Comparison of ENCODE assay signal across 1 cellular context in genomic region chr2:152384992-152385391, GRCh38.
A peak's percentile ranks its signal among the peaks of the same experiment; 100 is the strongest.
TF ChIP-seq lines count a peak whose summit lies in the region.

No MANE protein-coding gene starts in this region.

TF ChIP-seq in HepG2, 621 proteins besides CTCF, POLR2A, EP300 and RAD21 (continued from another document and continues in another):
- TF ChIP-seq, protein P1, sequence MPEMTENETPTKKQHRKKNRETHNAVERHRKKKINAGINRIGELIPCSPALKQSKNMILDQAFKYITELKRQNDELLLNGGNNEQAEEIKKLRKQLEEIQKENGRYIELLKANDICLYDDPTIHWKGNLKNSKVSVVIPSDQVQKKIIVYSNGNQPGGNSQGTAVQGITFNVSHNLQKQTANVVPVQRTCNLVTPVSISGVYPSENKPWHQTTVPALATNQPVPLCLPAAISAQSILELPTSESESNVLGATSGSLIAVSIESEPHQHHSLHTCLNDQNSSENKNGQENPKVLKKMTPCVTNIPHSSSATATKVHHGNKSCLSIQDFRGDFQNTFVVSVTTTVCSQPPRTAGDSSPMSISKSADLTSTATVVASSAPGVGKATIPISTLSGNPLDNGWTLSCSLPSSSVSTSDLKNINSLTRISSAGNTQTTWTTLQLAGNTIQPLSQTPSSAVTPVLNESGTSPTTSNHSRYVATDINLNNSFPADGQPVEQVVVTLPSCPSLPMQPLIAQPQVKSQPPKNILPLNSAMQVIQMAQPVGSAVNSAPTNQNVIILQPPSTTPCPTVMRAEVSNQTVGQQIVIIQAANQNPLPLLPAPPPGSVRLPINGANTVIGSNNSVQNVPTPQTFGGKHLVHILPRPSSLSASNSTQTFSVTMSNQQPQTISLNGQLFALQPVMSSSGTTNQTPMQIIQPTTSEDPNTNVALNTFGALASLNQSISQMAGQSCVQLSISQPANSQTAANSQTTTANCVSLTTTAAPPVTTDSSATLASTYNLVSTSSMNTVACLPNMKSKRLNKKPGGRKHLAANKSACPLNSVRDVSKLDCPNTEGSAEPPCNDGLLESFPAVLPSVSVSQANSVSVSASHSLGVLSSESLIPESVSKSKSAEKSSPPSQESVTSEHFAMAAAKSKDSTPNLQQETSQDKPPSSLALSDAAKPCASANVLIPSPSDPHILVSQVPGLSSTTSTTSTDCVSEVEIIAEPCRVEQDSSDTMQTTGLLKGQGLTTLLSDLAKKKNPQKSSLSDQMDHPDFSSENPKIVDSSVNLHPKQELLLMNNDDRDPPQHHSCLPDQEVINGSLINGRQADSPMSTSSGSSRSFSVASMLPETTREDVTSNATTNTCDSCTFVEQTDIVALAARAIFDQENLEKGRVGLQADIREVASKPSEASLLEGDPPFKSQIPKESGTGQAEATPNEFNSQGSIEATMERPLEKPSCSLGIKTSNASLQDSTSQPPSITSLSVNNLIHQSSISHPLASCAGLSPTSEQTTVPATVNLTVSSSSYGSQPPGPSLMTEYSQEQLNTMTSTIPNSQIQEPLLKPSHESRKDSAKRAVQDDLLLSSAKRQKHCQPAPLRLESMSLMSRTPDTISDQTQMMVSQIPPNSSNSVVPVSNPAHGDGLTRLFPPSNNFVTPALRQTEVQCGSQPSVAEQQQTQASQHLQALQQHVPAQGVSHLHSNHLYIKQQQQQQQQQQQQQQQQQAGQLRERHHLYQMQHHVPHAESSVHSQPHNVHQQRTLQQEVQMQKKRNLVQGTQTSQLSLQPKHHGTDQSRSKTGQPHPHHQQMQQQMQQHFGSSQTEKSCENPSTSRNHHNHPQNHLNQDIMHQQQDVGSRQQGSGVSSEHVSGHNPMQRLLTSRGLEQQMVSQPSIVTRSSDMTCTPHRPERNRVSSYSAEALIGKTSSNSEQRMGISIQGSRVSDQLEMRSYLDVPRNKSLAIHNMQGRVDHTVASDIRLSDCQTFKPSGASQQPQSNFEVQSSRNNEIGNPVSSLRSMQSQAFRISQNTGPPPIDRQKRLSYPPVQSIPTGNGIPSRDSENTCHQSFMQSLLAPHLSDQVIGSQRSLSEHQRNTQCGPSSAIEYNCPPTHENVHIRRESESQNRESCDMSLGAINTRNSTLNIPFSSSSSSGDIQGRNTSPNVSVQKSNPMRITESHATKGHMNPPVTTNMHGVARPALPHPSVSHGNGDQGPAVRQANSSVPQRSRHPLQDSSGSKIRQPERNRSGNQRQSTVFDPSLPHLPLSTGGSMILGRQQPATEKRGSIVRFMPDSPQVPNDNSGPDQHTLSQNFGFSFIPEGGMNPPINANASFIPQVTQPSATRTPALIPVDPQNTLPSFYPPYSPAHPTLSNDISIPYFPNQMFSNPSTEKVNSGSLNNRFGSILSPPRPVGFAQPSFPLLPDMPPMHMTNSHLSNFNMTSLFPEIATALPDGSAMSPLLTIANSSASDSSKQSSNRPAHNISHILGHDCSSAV (CRISPR knock-in tag; IDR thresholded peaks at IDR 0.05; ENCODE audit: borderline replicate concordance), result no peak
- TF ChIP-seq GFI1 (CRISPR knock-in tag; IDR thresholded peaks at IDR 0.05; ENCODE audit: borderline replicate concordance) (peak; percentile 96), FOXC1 (CRISPR knock-in tag; IDR thresholded peaks at IDR 0.05; ENCODE audit: borderline replicate concordance) (no peak), ZNF501 (CRISPR knock-in tag; IDR thresholded peaks at IDR 0.05) (no peak), GATAD1 (CRISPR knock-in tag; IDR thresholded peaks at IDR 0.05) (no peak), TEAD3 (CRISPR knock-in tag; optimal IDR thresholded peaks at IDR 0.05; ENCODE audit: borderline replicate concordance) (peak; percentile 86), ADNP (CRISPR knock-in tag; IDR thresholded peaks at IDR 0.05) (no peak), ZNF841 (CRISPR knock-in tag; IDR thresholded peaks at IDR 0.05; ENCODE audit: borderline replicate concordance) (no peak), KLF12 (CRISPR knock-in tag; IDR thresholded peaks at IDR 0.05; ENCODE audit: borderline replicate concordance) (no peak), AGO1 (IDR thresholded peaks at IDR 0.05; ENCODE audit: low read depth, low read length, poor library complexity, severe bottlenecking) (no peak), PRDM15 (CRISPR knock-in tag; IDR thresholded peaks at IDR 0.05) (no peak), ZNF800 (CRISPR knock-in tag; IDR thresholded peaks at IDR 0.05) (no peak), ZNF891 (CRISPR knock-in tag; IDR thresholded peaks at IDR 0.05) (no peak), ZNF670 (CRISPR knock-in tag; IDR thresholded peaks at IDR 0.05; ENCODE audit: borderline replicate concordance) (no peak), BHLHE40 (IDR thresholded peaks at IDR 0.05; ENCODE audit: low read length) (no peak), ZMYM4 (CRISPR knock-in tag; IDR thresholded peaks at IDR 0.05) (peak; percentile 58; the same call in 1 of the 2 replicates), ZNF382 (CRISPR knock-in tag; IDR thresholded peaks at IDR 0.05; ENCODE audit: borderline replicate concordance) (no peak), GATAD2A (CRISPR knock-in tag; IDR thresholded peaks at IDR 0.05) (peak; percentile 92), ZNF207 (IDR thresholded peaks at IDR 0.05; ENCODE audit: borderline replicate concordance) (no peak), HDAC1 (CRISPR knock-in tag; IDR thresholded peaks at IDR 0.05) (peak; percentile 59), HOMEZ (CRISPR knock-in tag; IDR thresholded peaks at IDR 0.05; ENCODE audit: low read depth) (peak; percentile 73; the same call in 1 of the 2 replicates), SOX5 (CRISPR knock-in tag; IDR thresholded peaks at IDR 0.05; ENCODE audit: borderline replicate concordance) (peak; percentile 72), ZNF432 (CRISPR knock-in tag; IDR thresholded peaks at IDR 0.05; ENCODE audit: borderline replicate concordance) (no peak), TOE1 (CRISPR knock-in tag; IDR thresholded peaks at IDR 0.05) (no peak), MTA1 (CRISPR knock-in tag; IDR thresholded peaks at IDR 0.05; ENCODE audit: borderline replicate concordance) (no peak), ZBTB7B (CRISPR knock-in tag; IDR thresholded peaks at IDR 0.05) (no peak), ZNF652 (CRISPR knock-in tag; IDR thresholded peaks at IDR 0.05; ENCODE audit: borderline replicate concordance, low read depth) (peak; percentile 92)
- TF ChIP-seq, protein P2, sequence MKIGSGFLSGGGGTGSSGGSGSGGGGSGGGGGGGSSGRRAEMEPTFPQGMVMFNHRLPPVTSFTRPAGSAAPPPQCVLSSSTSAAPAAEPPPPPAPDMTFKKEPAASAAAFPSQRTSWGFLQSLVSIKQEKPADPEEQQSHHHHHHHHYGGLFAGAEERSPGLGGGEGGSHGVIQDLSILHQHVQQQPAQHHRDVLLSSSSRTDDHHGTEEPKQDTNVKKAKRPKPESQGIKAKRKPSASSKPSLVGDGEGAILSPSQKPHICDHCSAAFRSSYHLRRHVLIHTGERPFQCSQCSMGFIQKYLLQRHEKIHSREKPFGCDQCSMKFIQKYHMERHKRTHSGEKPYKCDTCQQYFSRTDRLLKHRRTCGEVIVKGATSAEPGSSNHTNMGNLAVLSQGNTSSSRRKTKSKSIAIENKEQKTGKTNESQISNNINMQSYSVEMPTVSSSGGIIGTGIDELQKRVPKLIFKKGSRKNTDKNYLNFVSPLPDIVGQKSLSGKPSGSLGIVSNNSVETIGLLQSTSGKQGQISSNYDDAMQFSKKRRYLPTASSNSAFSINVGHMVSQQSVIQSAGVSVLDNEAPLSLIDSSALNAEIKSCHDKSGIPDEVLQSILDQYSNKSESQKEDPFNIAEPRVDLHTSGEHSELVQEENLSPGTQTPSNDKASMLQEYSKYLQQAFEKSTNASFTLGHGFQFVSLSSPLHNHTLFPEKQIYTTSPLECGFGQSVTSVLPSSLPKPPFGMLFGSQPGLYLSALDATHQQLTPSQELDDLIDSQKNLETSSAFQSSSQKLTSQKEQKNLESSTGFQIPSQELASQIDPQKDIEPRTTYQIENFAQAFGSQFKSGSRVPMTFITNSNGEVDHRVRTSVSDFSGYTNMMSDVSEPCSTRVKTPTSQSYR (CRISPR knock-in tag; IDR thresholded peaks at IDR 0.05; ENCODE audit: borderline replicate concordance), result peak; percentile 13; the same call in 1 of the 2 replicates
- TF ChIP-seq, protein P3, sequence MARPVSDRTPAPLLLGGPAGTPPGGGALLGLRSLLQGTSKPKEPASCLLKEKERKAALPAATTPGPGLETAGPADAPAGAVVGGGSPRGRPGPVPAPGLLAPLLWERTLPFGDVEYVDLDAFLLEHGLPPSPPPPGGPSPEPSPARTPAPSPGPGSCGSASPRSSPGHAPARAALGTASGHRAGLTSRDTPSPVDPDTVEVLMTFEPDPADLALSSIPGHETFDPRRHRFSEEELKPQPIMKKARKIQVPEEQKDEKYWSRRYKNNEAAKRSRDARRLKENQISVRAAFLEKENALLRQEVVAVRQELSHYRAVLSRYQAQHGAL (CRISPR knock-in tag; IDR thresholded peaks at IDR 0.05; ENCODE audit: not compliant biosample characterization), result no peak
- TF ChIP-seq, protein P4, sequence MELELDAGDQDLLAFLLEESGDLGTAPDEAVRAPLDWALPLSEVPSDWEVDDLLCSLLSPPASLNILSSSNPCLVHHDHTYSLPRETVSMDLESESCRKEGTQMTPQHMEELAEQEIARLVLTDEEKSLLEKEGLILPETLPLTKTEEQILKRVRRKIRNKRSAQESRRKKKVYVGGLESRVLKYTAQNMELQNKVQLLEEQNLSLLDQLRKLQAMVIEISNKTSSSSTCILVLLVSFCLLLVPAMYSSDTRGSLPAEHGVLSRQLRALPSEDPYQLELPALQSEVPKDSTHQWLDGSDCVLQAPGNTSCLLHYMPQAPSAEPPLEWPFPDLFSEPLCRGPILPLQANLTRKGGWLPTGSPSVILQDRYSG (CRISPR knock-in tag; IDR thresholded peaks at IDR 0.05), result no peak
- TF ChIP-seq, protein P5, sequence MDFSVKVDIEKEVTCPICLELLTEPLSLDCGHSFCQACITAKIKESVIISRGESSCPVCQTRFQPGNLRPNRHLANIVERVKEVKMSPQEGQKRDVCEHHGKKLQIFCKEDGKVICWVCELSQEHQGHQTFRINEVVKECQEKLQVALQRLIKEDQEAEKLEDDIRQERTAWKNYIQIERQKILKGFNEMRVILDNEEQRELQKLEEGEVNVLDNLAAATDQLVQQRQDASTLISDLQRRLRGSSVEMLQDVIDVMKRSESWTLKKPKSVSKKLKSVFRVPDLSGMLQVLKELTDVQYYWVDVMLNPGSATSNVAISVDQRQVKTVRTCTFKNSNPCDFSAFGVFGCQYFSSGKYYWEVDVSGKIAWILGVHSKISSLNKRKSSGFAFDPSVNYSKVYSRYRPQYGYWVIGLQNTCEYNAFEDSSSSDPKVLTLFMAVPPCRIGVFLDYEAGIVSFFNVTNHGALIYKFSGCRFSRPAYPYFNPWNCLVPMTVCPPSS (IDR thresholded peaks at IDR 0.05), result no peak
- TF ChIP-seq, protein P6, sequence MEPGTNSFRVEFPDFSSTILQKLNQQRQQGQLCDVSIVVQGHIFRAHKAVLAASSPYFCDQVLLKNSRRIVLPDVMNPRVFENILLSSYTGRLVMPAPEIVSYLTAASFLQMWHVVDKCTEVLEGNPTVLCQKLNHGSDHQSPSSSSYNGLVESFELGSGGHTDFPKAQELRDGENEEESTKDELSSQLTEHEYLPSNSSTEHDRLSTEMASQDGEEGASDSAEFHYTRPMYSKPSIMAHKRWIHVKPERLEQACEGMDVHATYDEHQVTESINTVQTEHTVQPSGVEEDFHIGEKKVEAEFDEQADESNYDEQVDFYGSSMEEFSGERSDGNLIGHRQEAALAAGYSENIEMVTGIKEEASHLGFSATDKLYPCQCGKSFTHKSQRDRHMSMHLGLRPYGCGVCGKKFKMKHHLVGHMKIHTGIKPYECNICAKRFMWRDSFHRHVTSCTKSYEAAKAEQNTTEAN (CRISPR knock-in tag; conservative IDR thresholded peaks at IDR 0.05), result no peak
